In genomic region chr2:27356382-27357181, GRCh38 we compare ENCODE assay signal across 8 cellular contexts. TPM values are rescaled to one million over a fixed set of nuclear protein-coding genes. Genes with fewer than 3 reads are reported as not detected.
DNase-seq lines count a peak whose midpoint lies in the region; ATAC-seq and TF ChIP-seq lines count a peak whose summit lies in the region.

GTF3C2 (minus strand) TSS chr2:27356764; CDS start chr2:27343554, 13,210 bp downstream.

- H4K20me1 ChIP-seq in PC-3 (ENCODE audit: low read length), result peaks cover 12% of the 10 kb centered on the region

- H3K79me2 ChIP-seq in PC-3 (ENCODE audit: low read length), result peaks cover 67% of the 10 kb centered on the region

- peaks cover 28% of the 10 kb centered on the region for H3K4me1 ChIP-seq in PC-3 (ENCODE audit: insufficient read depth, low read length)

- DNase-seq in DMS114 treated with DMSO at 0.1 percent for 48 hours (lab: John Stamatoyannopoulos, UW; ENCODE audit: unreplicated experiment), result peak; percentile 95
- peak; percentile 94 for DNase-seq in PC-3
- DNase-seq in activated T-cell treated with anti-CD3 and anti-CD28 coated beads for 48 hours (ENCODE audit: low read depth), result peak; percentile 85
- peak; percentile 83 for DNase-seq in epithelial cell of prostate (ENCODE audit: low read depth, low spot score)
- DNase-seq in mucosa of gallbladder (ENCODE audit: low spot score), result peak; percentile 94
- DNase-seq in stimulated activated CD8-positive, alpha-beta memory T cell treated with anti-CD3 and anti-CD28 coated beads, Interleukin-4, amount 100 ng/mL, for 4 hours (ENCODE audit: low read depth in 2 of 2, low spot score in 1 of 2), result peak; percentile 88 to 89

- H3K9me2 ChIP-seq in PC-3 (replicated peaks; ENCODE audit: low read length), result no peaks in the 10 kb centered on the region

- TF ChIP-seq RAD21 in Ishikawa (IDR thresholded peaks at IDR 0.05; ENCODE audit: low read depth), result no peak

- TSS peak; percentile 66 for BruUV-seq in PC-3 (replicated peaks; lab: Mats Ljungman, UMichigan)

- peak within 1 kb of the TSS; percentile 91 for H3K4me2 ChIP-seq in PC-3 (ENCODE audit: low read length)

- TF ChIP-seq EP300 in Ishikawa (IDR thresholded peaks at IDR 0.05; ENCODE audit: borderline replicate concordance), result no peak; the same call in 1 of the 2 replicates

- no peak for TF ChIP-seq CTCF in PC-3 (conservative IDR thresholded peaks at IDR 0.05; ENCODE audit: low read depth, low read length)

- POLR2A ChIA-PET in PC-3 (lab: Charles Lee; ENCODE audit: unreplicated experiment), result no interaction called here

- no peaks in the 10 kb centered on the region for H3K27me3 ChIP-seq in PC-3 (ENCODE audit: low read length)

- CTCF ChIA-PET in PC-3 (lab: Charles Lee), result interaction anchor here (0.6 to 0.8 kb wide), 2 partner anchors 13 to 604 kb away, joined by 3 to 5 read pairs; no protein-coding TSS in a partner anchor

- H3K27ac ChIP-seq in PC-3 (ENCODE audit: low read length) (peak within 1 kb of the TSS; percentile 94), epithelial cell of prostate (peak within 1 kb of the TSS; percentile 93)

- no peaks in the 10 kb centered on the region for H3K9me3 ChIP-seq in PC-3 (ENCODE audit: low read length)

- H3K9ac ChIP-seq in PC-3 (ENCODE audit: low read length), result peak within 1 kb of the TSS; percentile 95

- no peaks in the 10 kb centered on the region for H3F3A ChIP-seq in PC-3 (ENCODE audit: low read length, unreplicated experiment)

- H2AFZ ChIP-seq in PC-3 (ENCODE audit: low read length), result peak within 1 kb of the TSS; percentile 84

- ATAC-seq in GM21576 (IDR thresholded peaks at IDR 0.05; ENCODE audit: unreplicated experiment) (peak; percentile 75), PC-3 (peak; percentile 88)

- H3K4me3 ChIP-seq in PC-3 (ENCODE audit: low read length), result peak within 1 kb of the TSS; percentile 77

- intact Hi-C loops in PC-3 (cut with micrococcal nuclease), result loop anchor here (1.0 kb wide), 2 partner anchors 14 to 35 kb away; partner anchors contain the start of genes EIF2B4 and SNX17

- H3K36me3 ChIP-seq in PC-3 (ENCODE audit: low read depth, low read length), result no peaks in the 10 kb centered on the region

TF ChIP-seq in Ishikawa, 13 proteins besides CTCF, POLR2A, EP300 and RAD21:
- TF ChIP-seq REST (IDR thresholded peaks at IDR 0.05; ENCODE audit: low read depth) (no peak), TEAD4 (IDR thresholded peaks at IDR 0.05) (peak; percentile 12; the same call in 1 of the 2 replicates), NFIC (IDR thresholded peaks at IDR 0.05) (peak; percentile 24; the same call in 1 of the 2 replicates), TCF12 (IDR thresholded peaks at IDR 0.05; ENCODE audit: low read depth) (peak; percentile 52; the same call in 1 of the 2 replicates), EGR1 (IDR thresholded peaks at IDR 0.05) (peak; percentile 48; the same call in 1 of the 2 replicates), YY1 (IDR thresholded peaks at IDR 0.05; ENCODE audit: low read depth) (peak; percentile 93), ZBTB7A (IDR thresholded peaks at IDR 0.05; ENCODE audit: low read depth) (peak; percentile 61; the same call in 1 of the 2 replicates), FOXM1 (IDR thresholded peaks at IDR 0.05; ENCODE audit: borderline replicate concordance, low read depth) (no peak; the same call in 1 of the 2 replicates), USF1 (IDR thresholded peaks at IDR 0.05) (peak; percentile 59), CREB1 (IDR thresholded peaks at IDR 0.05; ENCODE audit: low read depth) (peak; percentile 96), TAF1 (IDR thresholded peaks at IDR 0.05; ENCODE audit: low read depth) (peak; percentile 83; the same call in 1 of the 2 replicates), CEBPB (IDR thresholded peaks at IDR 0.05) (0 out of 2 replicates have a peak, but pooled peaks have one; percentile 6)
- TF ChIP-seq, protein P1, sequence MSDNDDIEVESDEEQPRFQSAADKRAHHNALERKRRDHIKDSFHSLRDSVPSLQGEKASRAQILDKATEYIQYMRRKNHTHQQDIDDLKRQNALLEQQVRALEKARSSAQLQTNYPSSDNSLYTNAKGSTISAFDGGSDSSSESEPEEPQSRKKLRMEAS (IDR thresholded peaks at IDR 0.05), result peak; percentile 89

RNA-seq across cellular contexts. Expression of gene GTF3C2, which starts in this region (rescaled TPM):
- total RNA-seq in PC-3 (2014; rRNA removed), result 82.2 and 98.1 TPM in 2 replicates
- total RNA-seq in mucosa of gallbladder, result 49.5 TPM

Comparison
In these comparisons a context has a peak if more than half of its experiments do, and no peak if none do; other contexts are left out.
1. Peak in every context shown above with its lines: DNase-seq, ATAC-seq, H3K4me3 ChIP-seq and H3K27ac ChIP-seq.